9 cellular contexts compared by ENCODE assay signal in genomic region chr13:101751488-101751887, GRCh38.
DNase-seq lines count a peak whose midpoint lies in the region; ATAC-seq and TF ChIP-seq lines count a peak whose summit lies in the region.
"Had no signal": no experiment of that assay in that cellular context is flagged by ENCODE, and none has a peak within 500 bp of the region (broad histone marks: within the 10 kb centered on the region; RNA-seq: fewer than 3 reads in every experiment).

No MANE protein-coding gene starts in this region.

- intact Hi-C loops in Right ventricle myocardium superior (cut with DNase I) = no loop called here
- intact Hi-C loops in heart right ventricle (cut with DNase I) = loop anchor here in 2 of 10 donors (10.0 kb wide), 1 partner anchor 607 kb away; no protein-coding TSS in a partner anchor

- no peak for DNase-seq in Right ventricle myocardium superior
- DNase-seq in heart right ventricle = no peak
- peak; percentile 66 for DNase-seq in NCI-H128 (lab: John Stamatoyannopoulos, UW; ENCODE audit: unreplicated experiment)
- peak; percentile 67 for DNase-seq in astrocyte of the hippocampus (ENCODE audit: low read depth, low spot score)
- DNase-seq in stromal cell of bone marrow (ENCODE audit: low read depth) = peak; percentile 7
- DNase-seq in hippocampal formation (lab: John Stamatoyannopoulos, UW) = no peak
- DNase-seq in T-helper 2 cell = no peak
- DNase-seq: naive B cell had no signal

- H3K9me3 ChIP-seq in heart right ventricle = no peaks in the 10 kb centered on the region

- no peak for TF ChIP-seq CTCF in heart right ventricle (IDR thresholded peaks at IDR 0.05)

- H3K36me3 ChIP-seq in heart right ventricle = no peaks in the 10 kb centered on the region

- H3K4me3 ChIP-seq in heart right ventricle = no peak overlapping the region

- H3K4me1 ChIP-seq in heart right ventricle = peaks cover 0 to 4% (median 0%) of the 10 kb centered on the region in 9 donors

- no peak overlapping the region for H3K27ac ChIP-seq in heart right ventricle

- 7 to 10% methylated on average over 3 of the region's 3 CpGs for WGBS in heart right ventricle, 2 donors

- no peaks in the 10 kb centered on the region for H3K27me3 ChIP-seq in heart right ventricle

- ATAC-seq in Right ventricle myocardium superior (ENCODE audit: poor library complexity) = peak; percentile 34
- no peak for ATAC-seq in heart right ventricle
- no peak for ATAC-seq in HG03520 (IDR thresholded peaks at IDR 0.05; ENCODE audit: unreplicated experiment)

Comparison
In these comparisons a context has a peak if more than half of its experiments do, and no peak if none do; other contexts are left out.
1. DNase-seq: peak in NCI-H128 (single experiment), astrocyte of the hippocampus (single experiment) and stromal cell of bone marrow (single experiment); none in Right ventricle myocardium superior (single experiment), heart right ventricle (0 of 2), hippocampal formation (0 of 2) and T-helper 2 cell (0 of 5).